11 cellular contexts compared by ENCODE assay signal in the genomic region with DNA sequence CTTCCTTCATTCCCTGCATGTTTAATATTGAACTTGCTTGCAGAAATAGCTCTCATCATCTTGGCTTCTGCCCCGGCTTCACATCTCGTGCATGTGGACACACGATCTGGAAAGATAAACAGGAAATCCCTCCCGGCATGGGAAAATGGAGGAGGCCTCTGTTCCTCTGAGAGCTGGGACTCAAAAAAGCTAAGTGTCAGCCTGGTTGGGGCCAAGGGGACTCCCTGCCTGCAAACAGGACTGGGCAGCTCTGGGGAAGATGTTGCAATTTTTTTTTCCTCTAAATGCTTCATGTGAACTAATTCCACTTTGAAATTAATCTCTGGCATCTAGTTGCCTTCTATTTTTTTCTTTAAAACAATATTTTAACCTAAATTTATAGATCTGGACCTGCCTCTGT. TPM values are rescaled to one million over a fixed set of nuclear protein-coding genes. Genes with fewer than 3 reads are reported as not detected.
DNase-seq lines count a peak whose midpoint lies in the region; ATAC-seq and TF ChIP-seq lines count a peak whose summit lies in the region.
"Had no signal": no experiment of that assay in that cellular context is flagged by ENCODE, and none has a peak within 500 bp of the region (broad histone marks: within the 10 kb centered on the region; RNA-seq: fewer than 3 reads in every experiment).

No MANE protein-coding gene starts in this region.

- no peaks in the 10 kb centered on the region for H3K36me3 ChIP-seq in MG63
- no peaks in the 10 kb centered on the region for H3K36me3 ChIP-seq in right lobe of liver
- no peaks in the 10 kb centered on the region for H3K36me3 ChIP-seq in CD8-positive, alpha-beta memory T cell (ENCODE audit: insufficient read depth, low read length)

- peaks cover 61% of the 10 kb centered on the region for H3K4me1 Mint-ChIP-seq in MCF 10A (ENCODE audit: insufficient read depth, unreplicated experiment)
- H3K4me1 Mint-ChIP-seq in CD8-positive, alpha-beta memory T cell = no peaks in the 10 kb centered on the region
- H3K4me1 Mint-ChIP-seq: CD4-positive, CD25-positive, alpha-beta regulatory T cell; memory B cell had no signal

- H3K9me3 Mint-ChIP-seq in MCF 10A (ENCODE audit: unreplicated experiment) = no peaks in the 10 kb centered on the region
- H3K9me3 Mint-ChIP-seq in CD8-positive, alpha-beta memory T cell = no peaks in the 10 kb centered on the region
- H3K9me3 Mint-ChIP-seq: CD4-positive, CD25-positive, alpha-beta regulatory T cell; memory B cell had no signal

- H3K4me1 ChIP-seq in right lobe of liver = peaks cover 0 to 2% (median 0%) of the 10 kb centered on the region in 4 donors
- no peaks in the 10 kb centered on the region for H3K4me1 ChIP-seq in CD8-positive, alpha-beta memory T cell (ENCODE audit: insufficient read depth, low read length)

- H3K27me3 ChIP-seq in MG63 = no peaks in the 10 kb centered on the region
- no peaks in the 10 kb centered on the region for H3K27me3 ChIP-seq in right lobe of liver
- H3K27me3 ChIP-seq in CD8-positive, alpha-beta memory T cell (ENCODE audit: insufficient read depth, low read length, poor library complexity, severe bottlenecking) = no peaks in the 10 kb centered on the region

- H3K27ac ChIP-seq in right lobe of liver = no peak overlapping the region
- no peak overlapping the region for H3K27ac ChIP-seq in CD8-positive, alpha-beta memory T cell (ENCODE audit: low read depth, low read length)

- 10% methylated on average over 4 of the region's 4 CpGs for WGBS in right lobe of liver (ENCODE audit: insufficient coverage, low coverage, low lambda C conversion rate, missing lambda C conversion rate)

- H3K27me3 Mint-ChIP-seq in MCF 10A (ENCODE audit: insufficient read depth, unreplicated experiment) = no peaks in the 10 kb centered on the region
- H3K27me3 Mint-ChIP-seq in CD8-positive, alpha-beta memory T cell = peaks cover 16 to 18% of the 10 kb centered on the region in 2 donors

- POLR2A ChIA-PET in MCF 10A (lab: Yijun Ruan, JAX) = interaction anchor here (0.7 to 11.6 kb wide), 18 partner anchors 11 to 417 kb away, joined by 3 to 298 read pairs (median 3); partner anchors contain the start of genes ARL6IP1, CLEC19A, COQ7 and ITPRIPL2
- POLR2A ChIA-PET in CD8-positive, alpha-beta memory T cell (lab: Charles Lee) = no interaction called here

- TF ChIP-seq CTCF in MCF 10A (IDR thresholded peaks at IDR 0.05; ENCODE audit: unreplicated experiment) (no peak), right lobe of liver (IDR thresholded peaks at IDR 0.05) (no peak)

- peak overlapping the region; percentile 24 for H3K4me3 Mint-ChIP-seq in MCF 10A (ENCODE audit: unreplicated experiment)
- H3K4me3 Mint-ChIP-seq in CD8-positive, alpha-beta memory T cell = no peak overlapping the region
- H3K4me3 Mint-ChIP-seq: activated CD8-positive, alpha-beta T cell treated with anti-CD3 and anti-CD28 coated beads, Interleukin-2, amount 10 ng/mL, durations not matched to agents 7 days and 5 days; CD4-positive, CD25-positive, alpha-beta regulatory T cell; memory B cell had no signal

- no TSS peak for BruUV-seq in MCF 10A (replicated peaks; lab: Mats Ljungman, UMichigan)

- CTCF ChIA-PET in MCF 10A (lab: Yijun Ruan, JAX) = interaction anchor here (0.5 to 3.1 kb wide), 15 partner anchors 9 to 1712 kb away, joined by 3 to 18 read pairs (median 4); partner anchors contain the start of gene ITPRIPL2
- CTCF ChIA-PET in CD8-positive, alpha-beta memory T cell (lab: Charles Lee) = no interaction called here

- in situ Hi-C loops in ACHN (cut with HindIII; ENCODE audit: low pct_ligation_motif_present, low pct_unique_long_range_greater_than_20kb, low sequenced_read_pairs) = no loop called here

- H3K9me3 ChIP-seq in MG63 (no peaks in the 10 kb centered on the region), right lobe of liver (no peaks in the 10 kb centered on the region)
- no peaks in the 10 kb centered on the region for H3K9me3 ChIP-seq in CD8-positive, alpha-beta memory T cell (ENCODE audit: low read length)

- H3K4me3 ChIP-seq in MG63 (no peak overlapping the region), right lobe of liver (no peak overlapping the region)
- H3K4me3 ChIP-seq in CD8-positive, alpha-beta memory T cell (ENCODE audit: low read length) = no peak overlapping the region

- DNase-seq in A172 (ENCODE audit: low spot score) (peak; percentile 63), MG63 (peak; percentile 84), MCF 10A (ENCODE audit: unreplicated experiment) (peak; percentile 99), right lobe of liver (peak; percentile 59 to 61 (median 60)), ACHN (no peak), activated gamma-delta T cell (lab: John Stamatoyannopoulos, UW) (no peak)
- DNase-seq in CD8-positive, alpha-beta memory T cell = no peak
- DNase-seq: activated CD8-positive, alpha-beta T cell treated with anti-CD3 and anti-CD28 coated beads, Interleukin-2, amount 10 ng/mL, durations not matched to agents 7 days and 5 days; CD4-positive, CD25-positive, alpha-beta regulatory T cell had no signal

- ATAC-seq in right lobe of liver = peak; percentile 77 to 88 (median 82)
- no peak for ATAC-seq in HG03457 (IDR thresholded peaks at IDR 0.05; ENCODE audit: unreplicated experiment)
- ATAC-seq: activated CD8-positive, alpha-beta T cell treated with anti-CD3 and anti-CD28 coated beads, Interleukin-2, amount 10 ng/mL, durations not matched to agents 7 days and 5 days had no signal

- intact Hi-C loops in MCF 10A (cut with micrococcal nuclease) (no loop called here), right lobe of liver (cut with DNase I) (no loop called here)

- H3K36me3 Mint-ChIP-seq in MCF 10A (ENCODE audit: insufficient read depth, unreplicated experiment) = no peaks in the 10 kb centered on the region
- H3K36me3 Mint-ChIP-seq in CD8-positive, alpha-beta memory T cell = no peaks in the 10 kb centered on the region
- H3K36me3 Mint-ChIP-seq: CD4-positive, CD25-positive, alpha-beta regulatory T cell; memory B cell had no signal

- no peak for TF ChIP-seq POLR2A in right lobe of liver (IDR thresholded peaks at IDR 0.05)

- H3K27ac Mint-ChIP-seq in MCF 10A (ENCODE audit: low read depth, unreplicated experiment) = peak overlapping the region; percentile 44
- no peak overlapping the region for H3K27ac Mint-ChIP-seq in CD8-positive, alpha-beta memory T cell
- H3K27ac Mint-ChIP-seq: activated CD8-positive, alpha-beta T cell treated with anti-CD3 and anti-CD28 coated beads, Interleukin-2, amount 10 ng/mL, durations not matched to agents 7 days and 5 days; CD4-positive, CD25-positive, alpha-beta regulatory T cell; memory B cell had no signal

RNA-seq across cellular contexts. Expression of gene ITPRIPL2, which starts 24.8 kb away (rescaled TPM):
- 24.1 and 30.8 TPM in 2 replicates for total RNA-seq in A172 (2014; rRNA removed; shearing (Covaris generic))
- 18.0 and 19.0 TPM in 2 replicates for total RNA-seq in MG63 (2014; rRNA removed; shearing (Covaris generic); ENCODE audit: low replicate concordance)
- 49.3 and 53.7 TPM in 2 replicates for total RNA-seq in MCF 10A (2022)
- 10 to 100 TPM; 12.2 to 23.5 (median 17.7) TPM for total RNA-seq in right lobe of liver
- 10 to 100 TPM; 15.8 to 17.3 TPM for total RNA-seq in CD8-positive, alpha-beta memory T cell
- polyA plus RNA-seq in CD8-positive, alpha-beta memory T cell = 0.89 TPM

RNA-seq across cellular contexts. Expression of gene SYT17, which starts 29.4 kb away (rescaled TPM):
- total RNA-seq in A172 (2014; rRNA removed; shearing (Covaris generic)) = 0.55 and 1.3 TPM in 2 replicates
- not detected in 2 replicates for total RNA-seq in MG63 (2014; rRNA removed; shearing (Covaris generic); ENCODE audit: low replicate concordance)
- total RNA-seq in MCF 10A (2022) = not detected in 2 replicates
- total RNA-seq in right lobe of liver = 10 to 100 TPM in 3 of 6 experiments, 1 to 10 TPM in 3; 8.2 to 14.1 (median 9.5) TPM
- not detected for total RNA-seq in CD8-positive, alpha-beta memory T cell
- polyA plus RNA-seq in CD8-positive, alpha-beta memory T cell = not detected
- total RNA-seq: activated CD8-positive, alpha-beta T cell treated with anti-CD3 and anti-CD28 coated beads, Interleukin-2, amount 10 ng/mL, durations not matched to agents 7 days and 5 days; CD4-positive, CD25-positive, alpha-beta regulatory T cell had no signal

Comparison
In these comparisons a context has a peak if more than half of its experiments do, and no peak if none do; other contexts are left out.
1. DNase-seq: peak in A172 (single experiment), MG63 (single experiment), MCF 10A (single experiment) and right lobe of liver (3 of 3); none in ACHN (single experiment), activated gamma-delta T cell (single experiment) and CD8-positive, alpha-beta memory T cell (0 of 5).